In genomic region chr5:76818844-76819831, GRCh38 we compare ENCODE assay signal across 8 cellular contexts. TPM values are rescaled to one million over a fixed set of nuclear protein-coding genes. Genes with fewer than 3 reads are reported as not detected.
DNase-seq lines count a peak whose midpoint lies in the region; ATAC-seq, FAIRE-seq and TF ChIP-seq lines count a peak whose summit lies in the region.

F2RL1 (plus strand) TSS chr5:76819030; CDS start chr5:76819183, 153 bp downstream.

- peaks cover 17% of the 10 kb centered on the region for H3K4me1 Mint-ChIP-seq in progenitor cell of endocrine pancreas (ENCODE audit: low read depth)

- peaks cover 2% of the 10 kb centered on the region for H3K36me3 Mint-ChIP-seq in progenitor cell of endocrine pancreas (ENCODE audit: insufficient read depth)

- no peaks in the 10 kb centered on the region for H3K9me3 Mint-ChIP-seq in progenitor cell of endocrine pancreas (ENCODE audit: low read depth)

- peaks cover 3 to 14% of the 10 kb centered on the region in 2 donors for H3K4me1 ChIP-seq in adrenal gland (replicated peaks in 1 of 2)

- no peaks in the 10 kb centered on the region for H3K27me3 ChIP-seq in adrenal gland

- no peak for TF ChIP-seq CTCF in adrenal gland (IDR thresholded peaks at IDR 0.05)
- TF ChIP-seq CTCF in progenitor cell of endocrine pancreas (IDR thresholded peaks at IDR 0.05; ENCODE audit: unreplicated experiment): no peak

- peaks cover 46% of the 10 kb centered on the region for H3K27me3 Mint-ChIP-seq in progenitor cell of endocrine pancreas

- H3K27ac Mint-ChIP-seq in progenitor cell of endocrine pancreas: peak within 1 kb of the TSS; percentile 96

- intact Hi-C loops in adrenal gland (cut with DNase I): no loop called here
- intact Hi-C loops in left ventricle myocardium superior (cut with micrococcal nuclease): no loop called here

- DNase-seq in HTR-8/SVneo (ENCODE audit: insufficient read length, low spot score): peak; percentile 78
- DNase-seq in SW480 (ENCODE audit: low spot score): peak; percentile 93
- peak; percentile 48 to 75 (median 60) for DNase-seq in adrenal gland
- DNase-seq in left ventricle myocardium superior: peak; percentile 78
- DNase-seq in progenitor cell of endocrine pancreas (ENCODE audit: low spot score, unreplicated experiment): peak; percentile 86
- DNase-seq in SKM-1 treated with dmso at 0.1 percent for 144 hours (lab: John Stamatoyannopoulos, UW; ENCODE audit: unreplicated experiment): no peak
- no peak for DNase-seq in RCC 7860 (ENCODE audit: low spot score)

- 6 to 20% (median 13%) methylated on average over 14 to 72 of the region's 72 CpGs for WGBS in adrenal gland, 4 donors

- no peak for FAIRE-seq in HTR-8/SVneo (lab: Jason Lieb, UNC)
- no peak for FAIRE-seq in RCC 7860 (lab: Jason Lieb, UNC)

- ATAC-seq in left ventricle myocardium superior (peak; percentile 88), GM21515 (IDR thresholded peaks at IDR 0.05; ENCODE audit: unreplicated experiment) (no peak)

- H3K9me3 ChIP-seq in adrenal gland (replicated peaks in 1 of 3): no peaks in the 10 kb centered on the region

- peak within 1 kb of the TSS; percentile 87 for H3K4me3 Mint-ChIP-seq in progenitor cell of endocrine pancreas (ENCODE audit: low read depth)

- H3K36me3 ChIP-seq in adrenal gland (replicated peaks in 1 of 2): no peaks in the 10 kb centered on the region

- peak within 1 kb of the TSS in 2 of 4 donors; percentile 52 to 59 for H3K4me3 ChIP-seq in adrenal gland

- no peak within 1 kb of the TSS for H3K27ac ChIP-seq in adrenal gland

- peak in 1 of 2 donors; percentile 42 for TF ChIP-seq POLR2A in adrenal gland (IDR thresholded peaks at IDR 0.05)

RNA-seq across cellular contexts. Expression of gene F2RL1, which starts in this region (rescaled TPM):
- total RNA-seq in adrenal gland: 1 to 10 TPM in 7 of 8 donors, under 1 TPM in 1; 0.35 to 4.0 (median 1.5) TPM
- under 1 TPM; 0.40 to 0.95 (median 0.67) TPM for polyA plus RNA-seq in adrenal gland
- 1.1 TPM for total RNA-seq in left ventricle myocardium superior
- total RNA-seq in progenitor cell of endocrine pancreas: 6.5 and 10.0 TPM in 2 replicates

Comparison
In these comparisons a context has a peak if more than half of its experiments do, and no peak if none do; other contexts are left out.
1. DNase-seq: peak in HTR-8/SVneo (single experiment), SW480 (single experiment), adrenal gland (7 of 7), left ventricle myocardium superior (single experiment) and progenitor cell of endocrine pancreas (single experiment); none in SKM-1 treated with dmso at 0.1 percent for 144 hours (single experiment) and RCC 7860 (single experiment).